In the genomic region with DNA sequence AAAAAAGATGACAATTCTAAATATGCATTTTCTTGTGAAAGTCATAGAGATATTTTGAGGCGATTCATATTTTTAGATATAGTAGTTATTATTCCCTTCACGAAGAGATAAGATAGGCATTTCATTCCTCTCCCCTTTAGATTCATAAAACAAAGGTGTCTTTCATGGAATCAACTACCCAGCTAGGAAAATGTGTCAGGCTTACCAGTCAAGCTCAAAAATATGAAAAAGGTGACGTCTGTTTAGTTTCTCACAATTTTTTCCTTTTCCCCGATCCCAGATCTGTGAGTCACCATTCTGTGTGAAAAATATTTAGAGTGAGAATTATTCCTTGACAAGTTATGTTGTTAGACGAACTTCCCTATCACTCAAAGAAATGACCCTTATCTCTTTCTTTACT, we compare ENCODE assay signal across 11 cellular contexts.
DNase-seq lines count a peak whose midpoint lies in the region; ATAC-seq and TF ChIP-seq lines count a peak whose summit lies in the region.
"Had no signal": no experiment of that assay in that cellular context is flagged by ENCODE, and none has a peak within 500 bp of the region (broad histone marks: within the 10 kb centered on the region; RNA-seq: fewer than 3 reads in every experiment).

No MANE protein-coding gene starts in this region.

- H3T11ph ChIP-seq in H9 (ENCODE audit: low read length) = no peak overlapping the region

- H2AK5ac ChIP-seq in IMR-90 (ENCODE audit: low read depth, low read length) = no peak overlapping the region
- no peak overlapping the region for H2AK5ac ChIP-seq in H9 (ENCODE audit: insufficient read length, low read length)

- intact Hi-C loops in IMR-90 (cut with micrococcal nuclease) = loop anchor here (2.0 kb wide), 1 partner anchor 162 kb away; no protein-coding TSS in a partner anchor

- peak overlapping the region; percentile 79; the same call in 1 of the 2 replicates for H3K18ac ChIP-seq in IMR-90 (ENCODE audit: low read depth, low read length)
- no peak overlapping the region for H3K18ac ChIP-seq in H9 (ENCODE audit: insufficient read length, low read depth, low read length)

- H2BK5ac ChIP-seq in IMR-90 (ENCODE audit: low read depth, low read length, poor library complexity, severe bottlenecking) (peak overlapping the region; percentile 99), H9 (ENCODE audit: insufficient read length, low read length) (no peak overlapping the region)

- H3K4ac ChIP-seq in IMR-90 (ENCODE audit: low read depth, low read length) = peak overlapping the region; percentile 94; the same call in 1 of the 2 replicates
- H3K4ac ChIP-seq in H9 (ENCODE audit: low read depth, low read length) = no peak overlapping the region

- H3K9me3 ChIP-seq in IMR-90 (ENCODE audit: control insufficient read depth, insufficient read depth, low read length) = peaks cover 8% of the 10 kb centered on the region; the same call in 1 of the 2 replicates
- no peaks in the 10 kb centered on the region for H3K9me3 ChIP-seq in H9 (ENCODE audit: control insufficient read depth, low read depth, low read length)

- H2BK12ac ChIP-seq in H9 (ENCODE audit: insufficient read length, low read depth, low read length) = no peak overlapping the region

- peak overlapping the region; percentile 96 for H2BK120ac ChIP-seq in IMR-90 (ENCODE audit: low read depth, low read length)
- H2BK120ac ChIP-seq in H9 (ENCODE audit: low read depth, low read length, poor library complexity, severe bottlenecking) = no peak overlapping the region

- in situ Hi-C loops in IMR-90 (cut with MboI; ENCODE audit: low sequenced_read_pairs) = no loop called here

- H3K56ac ChIP-seq in IMR-90 (ENCODE audit: extremely low read depth, insufficient read depth, low read length) (peak overlapping the region; percentile 72; the same call in 1 of the 2 replicates), H9 (ENCODE audit: insufficient read length, low read depth, low read length) (no peak overlapping the region)

- WGBS in IMR-90 (ENCODE audit: extremely low coverage in 2 of 2, insufficient read length in 1 of 2), 2 experiments = no CpG with 5 or more reads among the region's 5 CpGs
- no CpG with 5 or more reads among the region's 5 CpGs for WGBS in H9 (ENCODE audit: extremely low coverage, insufficient read length, low lambda C conversion rate)

- H3K36me3 ChIP-seq in IMR-90 (ENCODE audit: control insufficient read depth, insufficient read depth, low read length) = no peaks in the 10 kb centered on the region
- H3K36me3 ChIP-seq: neural progenitor cell had no signal

- H3K9me3 Mint-ChIP-seq in chondrocyte (ENCODE audit: low read depth) (peaks cover 18% of the 10 kb centered on the region), H9 (peaks cover 16 to 22% of the 10 kb centered on the region in 2 experiments), type B pancreatic cell (peaks cover 18% of the 10 kb centered on the region)

- no peak for TF ChIP-seq POLR2A in IMR-90 (IDR thresholded peaks at IDR 0.05; ENCODE audit: low read depth, low read length)

- H4K20me1 ChIP-seq in IMR-90 (ENCODE audit: insufficient read depth, low read length) = no peaks in the 10 kb centered on the region
- H4K20me1 ChIP-seq in H9 (ENCODE audit: control insufficient read depth, insufficient read depth, insufficient read length) = no peaks in the 10 kb centered on the region

- no peaks in the 10 kb centered on the region for H3K27me3 ChIP-seq in IMR-90 (ENCODE audit: control insufficient read depth, insufficient read depth, low read length)
- no peaks in the 10 kb centered on the region for H3K27me3 ChIP-seq in H9 (ENCODE audit: insufficient read depth, low read length)
- H3K27me3 ChIP-seq: neural progenitor cell had no signal

- peak overlapping the region; percentile 94; the same call in 1 of the 2 replicates for H2BK20ac ChIP-seq in IMR-90 (ENCODE audit: low read depth, low read length)
- no peak overlapping the region for H2BK20ac ChIP-seq in H9 (ENCODE audit: low read depth, low read length, poor library complexity, severe bottlenecking)

- H4K91ac ChIP-seq in IMR-90 (ENCODE audit: insufficient read depth, low read depth, low read length) (peak overlapping the region; percentile 94; the same call in 1 of the 2 replicates), H9 (ENCODE audit: insufficient read length, low read depth, low read length) (no peak overlapping the region)

- no peak overlapping the region for H2AK9ac ChIP-seq in IMR-90 (replicated peaks; ENCODE audit: low read depth, low read length, poor library complexity)

- H3K79me1 ChIP-seq in IMR-90 (ENCODE audit: low read depth in 1 of 2, low read length in 2 of 2) (peaks cover 0 to 3% of the 10 kb centered on the region in 2 experiments; a peak in 1 of 4 replicates), H9 (ENCODE audit: insufficient read depth, low read depth, low read length, poor library complexity, severe bottlenecking) (no peaks in the 10 kb centered on the region)

- H3K9ac ChIP-seq in IMR-90 (ENCODE audit: low read depth, low read length) (no peak overlapping the region), H9 (ENCODE audit: extremely low read depth, insufficient read length, low read length) (no peak overlapping the region)
- H3K9ac ChIP-seq: neural progenitor cell had no signal

- no peak overlapping the region for H3K4me3 ChIP-seq in IMR-90 (ENCODE audit: insufficient read depth, low read depth, low read length)
- H3K4me3 ChIP-seq: neural progenitor cell had no signal

- no peaks in the 10 kb centered on the region for H3K23me2 ChIP-seq in H9 (ENCODE audit: insufficient read length, low read depth, low read length, poor library complexity, severe bottlenecking)

- no peak overlapping the region for H2AFZ ChIP-seq in IMR-90 (replicated peaks; ENCODE audit: low read length, poor library complexity)
- H2AFZ ChIP-seq in H9 (ENCODE audit: low read length) = no peak overlapping the region
- H2AFZ ChIP-seq: neural progenitor cell had no signal

- peaks cover 6% of the 10 kb centered on the region for H3K36me3 Mint-ChIP-seq in chondrocyte (ENCODE audit: low read depth)
- peaks cover 5 to 15% (median 13%) of the 10 kb centered on the region in 3 experiments for H3K36me3 Mint-ChIP-seq in H9 (ENCODE audit: insufficient read depth in 1 of 3, low read depth in 3 of 3)
- no peaks in the 10 kb centered on the region for H3K36me3 Mint-ChIP-seq in type B pancreatic cell
- H3K36me3 Mint-ChIP-seq: neural progenitor cell had no signal

- H3K79me2 ChIP-seq in H9 (ENCODE audit: insufficient read depth, low read length) = no peaks in the 10 kb centered on the region

- TF ChIP-seq CTCF in IMR-90 (conservative IDR thresholded peaks at IDR 0.05; ENCODE audit: low read depth, low read length) (no peak), chondrocyte (IDR thresholded peaks at IDR 0.05) (no peak), H9 (conservative IDR thresholded peaks at IDR 0.05) (no peak), type B pancreatic cell (conservative IDR thresholded peaks at IDR 0.05) (no peak)

- H3K4me2 ChIP-seq in IMR-90 (ENCODE audit: low read depth, low read length) = peak overlapping the region; percentile 34; the same call in 1 of the 2 replicates
- no peak overlapping the region for H3K4me2 ChIP-seq in H9 (ENCODE audit: insufficient read depth, insufficient read length, low read length)
- H3K4me2 ChIP-seq: neural progenitor cell had no signal

- dilution Hi-C loops in IMR-90 (cut with HindIII; ENCODE audit: low sequenced_read_pairs, unreplicated experiment) = no loop called here

- H4K5ac ChIP-seq in IMR-90 (ENCODE audit: low read depth, low read length) (peak overlapping the region; percentile 75; the same call in 1 of the 2 replicates), H9 (ENCODE audit: insufficient read length, low read depth, low read length) (no peak overlapping the region)

- peaks cover 91% of the 10 kb centered on the region for H3K4me1 Mint-ChIP-seq in chondrocyte (ENCODE audit: low read depth)
- no peaks in the 10 kb centered on the region for H3K4me1 Mint-ChIP-seq in H9
- peaks cover 20% of the 10 kb centered on the region for H3K4me1 Mint-ChIP-seq in type B pancreatic cell (ENCODE audit: unreplicated experiment)
- H3K4me1 Mint-ChIP-seq: neural progenitor cell had no signal

- peak overlapping the region; percentile 93 for H3K27ac Mint-ChIP-seq in chondrocyte (ENCODE audit: unreplicated experiment)
- H3K27ac Mint-ChIP-seq in H9 = no peak overlapping the region
- H3K27ac Mint-ChIP-seq in type B pancreatic cell = no peak overlapping the region
- H3K27ac Mint-ChIP-seq: neural progenitor cell had no signal

- POLR2A ChIA-PET in IMR-90 (lab: Charles Lee; ENCODE audit: unreplicated experiment) = no interaction called here

- H3K27me3 Mint-ChIP-seq in chondrocyte (ENCODE audit: low read depth) (no peaks in the 10 kb centered on the region), H9 (ENCODE audit: low read depth) (no peaks in the 10 kb centered on the region), type B pancreatic cell (no peaks in the 10 kb centered on the region)

- H3K14ac ChIP-seq in IMR-90 (replicated peaks; ENCODE audit: low read depth, low read length) (peak overlapping the region; percentile 95; the same call in 1 of the 2 replicates), H9 (ENCODE audit: insufficient read depth, low read length) (no peak overlapping the region)

- BruUV-seq in IMR-90 (replicated peaks; lab: Mats Ljungman, UMichigan) = no TSS peak

- ATAC-seq in IMR-90 (ENCODE audit: low read depth) (no peak), HG03520 (IDR thresholded peaks at IDR 0.05; ENCODE audit: unreplicated experiment) (no peak)

- H4K8ac ChIP-seq in IMR-90 (ENCODE audit: low read depth in 2 of 2, low read length in 2 of 2) = peak overlapping the region; percentile 53 to 90
- H4K8ac ChIP-seq in H9 (replicated peaks; ENCODE audit: insufficient read length, low read depth, low read length) = no peak overlapping the region

- H3K23ac ChIP-seq in IMR-90 (ENCODE audit: low read depth, low read length) (peak overlapping the region; percentile 69; the same call in 1 of the 2 replicates), H9 (ENCODE audit: insufficient read length, low read depth, low read length) (no peak overlapping the region)

- H3K27ac ChIP-seq in IMR-90 (ENCODE audit: insufficient read depth, low read length) (peak overlapping the region; percentile 66; the same call in 1 of the 2 replicates), H9 (ENCODE audit: insufficient read length, low read depth, low read length) (no peak overlapping the region)
- H3K27ac ChIP-seq: neural progenitor cell had no signal

- H2BK15ac ChIP-seq in IMR-90 (ENCODE audit: low read depth, low read length) (0 out of 3 replicates have a peak overlapping the region, but pooled peaks have one; percentile 94), H9 (ENCODE audit: low read depth, low read length) (no peak overlapping the region)

- H3K4me1 ChIP-seq in IMR-90 (ENCODE audit: control insufficient read depth, insufficient read depth, low read length) (peaks cover 14% of the 10 kb centered on the region), H9 (ENCODE audit: insufficient read depth, low read length) (no peaks in the 10 kb centered on the region)
- H3K4me1 ChIP-seq: neural progenitor cell had no signal

- DNase-seq in A172 (ENCODE audit: low spot score) (peak; percentile 46), IMR-90 (peak; percentile 88), chondrocyte (ENCODE audit: low spot score) (no peak), iris pigment epithelial cell (ENCODE audit: low read depth) (peak; percentile 91), H9 (no peak), NCI-H2171 (lab: John Stamatoyannopoulos, UW) (no peak), type B pancreatic cell (ENCODE audit: extremely low spot score, unreplicated experiment) (no peak)
- DNase-seq: NCI-H1092 treated with DMSO at 0.1 percent for 48 hours, NCI-H446 treated with DMSO at 0.1 percent for 48 hours had no signal

- CTCF ChIA-PET in IMR-90 (lab: Yijun Ruan, JAX) = interaction anchor here (0.6 to 0.9 kb wide), 3 partner anchors 206 to 839 kb away, joined by 3 read pairs; no protein-coding TSS in a partner anchor

- H3K4me3 Mint-ChIP-seq in chondrocyte (ENCODE audit: unreplicated experiment) = no peak overlapping the region
- no peak overlapping the region for H3K4me3 Mint-ChIP-seq in H9
- no peak overlapping the region for H3K4me3 Mint-ChIP-seq in type B pancreatic cell
- H3K4me3 Mint-ChIP-seq: neural progenitor cell had no signal

- peaks cover 5% of the 10 kb centered on the region for H3K9me1 ChIP-seq in IMR-90 (ENCODE audit: insufficient read depth, low read length)

- no peak for TF ChIP-seq RAD21 in IMR-90 (IDR thresholded peaks at IDR 0.05; ENCODE audit: low read length)

Comparison
In these comparisons a context has a peak if more than half of its experiments do, and no peak if none do; other contexts are left out.
1. DNase-seq: peak in A172 (single experiment), IMR-90 (single experiment) and iris pigment epithelial cell (single experiment); none in chondrocyte (single experiment), H9 (single experiment), NCI-H2171 (single experiment) and type B pancreatic cell (single experiment).